In the genomic region with DNA sequence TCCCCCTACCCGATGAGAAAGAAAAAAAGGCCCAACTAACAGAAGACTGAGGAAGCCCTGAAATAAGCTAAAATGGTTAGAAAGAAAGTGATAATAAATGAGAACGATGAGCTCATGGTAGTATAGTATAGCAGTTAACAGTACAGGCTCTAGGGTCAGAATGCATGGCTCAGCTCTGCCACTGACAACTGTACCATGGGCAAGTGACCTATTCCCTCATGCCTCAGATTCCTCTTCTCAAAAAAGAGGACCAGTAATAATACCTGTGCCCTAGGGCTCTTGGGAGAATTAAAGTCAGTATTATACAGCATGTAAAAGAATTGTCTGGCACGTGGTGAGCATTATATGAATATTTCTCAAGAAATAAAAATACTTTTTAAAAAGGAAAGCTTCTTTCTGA, we compare ENCODE assay signal across 2 cellular contexts.
TF ChIP-seq lines count a peak whose summit lies in the region.

No MANE protein-coding gene starts in this region.

TF ChIP-seq in WTC11, 78 proteins besides CTCF, POLR2A, EP300 and RAD21 (continued from another document and continues in another):
- TF ChIP-seq, protein P1, sequence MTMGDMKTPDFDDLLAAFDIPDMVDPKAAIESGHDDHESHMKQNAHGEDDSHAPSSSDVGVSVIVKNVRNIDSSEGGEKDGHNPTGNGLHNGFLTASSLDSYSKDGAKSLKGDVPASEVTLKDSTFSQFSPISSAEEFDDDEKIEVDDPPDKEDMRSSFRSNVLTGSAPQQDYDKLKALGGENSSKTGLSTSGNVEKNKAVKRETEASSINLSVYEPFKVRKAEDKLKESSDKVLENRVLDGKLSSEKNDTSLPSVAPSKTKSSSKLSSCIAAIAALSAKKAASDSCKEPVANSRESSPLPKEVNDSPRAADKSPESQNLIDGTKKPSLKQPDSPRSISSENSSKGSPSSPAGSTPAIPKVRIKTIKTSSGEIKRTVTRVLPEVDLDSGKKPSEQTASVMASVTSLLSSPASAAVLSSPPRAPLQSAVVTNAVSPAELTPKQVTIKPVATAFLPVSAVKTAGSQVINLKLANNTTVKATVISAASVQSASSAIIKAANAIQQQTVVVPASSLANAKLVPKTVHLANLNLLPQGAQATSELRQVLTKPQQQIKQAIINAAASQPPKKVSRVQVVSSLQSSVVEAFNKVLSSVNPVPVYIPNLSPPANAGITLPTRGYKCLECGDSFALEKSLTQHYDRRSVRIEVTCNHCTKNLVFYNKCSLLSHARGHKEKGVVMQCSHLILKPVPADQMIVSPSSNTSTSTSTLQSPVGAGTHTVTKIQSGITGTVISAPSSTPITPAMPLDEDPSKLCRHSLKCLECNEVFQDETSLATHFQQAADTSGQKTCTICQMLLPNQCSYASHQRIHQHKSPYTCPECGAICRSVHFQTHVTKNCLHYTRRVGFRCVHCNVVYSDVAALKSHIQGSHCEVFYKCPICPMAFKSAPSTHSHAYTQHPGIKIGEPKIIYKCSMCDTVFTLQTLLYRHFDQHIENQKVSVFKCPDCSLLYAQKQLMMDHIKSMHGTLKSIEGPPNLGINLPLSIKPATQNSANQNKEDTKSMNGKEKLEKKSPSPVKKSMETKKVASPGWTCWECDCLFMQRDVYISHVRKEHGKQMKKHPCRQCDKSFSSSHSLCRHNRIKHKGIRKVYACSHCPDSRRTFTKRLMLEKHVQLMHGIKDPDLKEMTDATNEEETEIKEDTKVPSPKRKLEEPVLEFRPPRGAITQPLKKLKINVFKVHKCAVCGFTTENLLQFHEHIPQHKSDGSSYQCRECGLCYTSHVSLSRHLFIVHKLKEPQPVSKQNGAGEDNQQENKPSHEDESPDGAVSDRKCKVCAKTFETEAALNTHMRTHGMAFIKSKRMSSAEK (CRISPR knock-in tag; IDR thresholded peaks at IDR 0.05; ENCODE audit: borderline replicate concordance) = no peak
- no peak for TF ChIP-seq CREB1 (CRISPR knock-in tag; IDR thresholded peaks at IDR 0.05)
- TF ChIP-seq, protein P2, sequence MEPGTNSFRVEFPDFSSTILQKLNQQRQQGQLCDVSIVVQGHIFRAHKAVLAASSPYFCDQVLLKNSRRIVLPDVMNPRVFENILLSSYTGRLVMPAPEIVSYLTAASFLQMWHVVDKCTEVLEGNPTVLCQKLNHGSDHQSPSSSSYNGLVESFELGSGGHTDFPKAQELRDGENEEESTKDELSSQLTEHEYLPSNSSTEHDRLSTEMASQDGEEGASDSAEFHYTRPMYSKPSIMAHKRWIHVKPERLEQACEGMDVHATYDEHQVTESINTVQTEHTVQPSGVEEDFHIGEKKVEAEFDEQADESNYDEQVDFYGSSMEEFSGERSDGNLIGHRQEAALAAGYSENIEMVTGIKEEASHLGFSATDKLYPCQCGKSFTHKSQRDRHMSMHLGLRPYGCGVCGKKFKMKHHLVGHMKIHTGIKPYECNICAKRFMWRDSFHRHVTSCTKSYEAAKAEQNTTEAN (CRISPR knock-in tag; IDR thresholded peaks at IDR 0.05) = no peak
- TF ChIP-seq, protein P3, sequence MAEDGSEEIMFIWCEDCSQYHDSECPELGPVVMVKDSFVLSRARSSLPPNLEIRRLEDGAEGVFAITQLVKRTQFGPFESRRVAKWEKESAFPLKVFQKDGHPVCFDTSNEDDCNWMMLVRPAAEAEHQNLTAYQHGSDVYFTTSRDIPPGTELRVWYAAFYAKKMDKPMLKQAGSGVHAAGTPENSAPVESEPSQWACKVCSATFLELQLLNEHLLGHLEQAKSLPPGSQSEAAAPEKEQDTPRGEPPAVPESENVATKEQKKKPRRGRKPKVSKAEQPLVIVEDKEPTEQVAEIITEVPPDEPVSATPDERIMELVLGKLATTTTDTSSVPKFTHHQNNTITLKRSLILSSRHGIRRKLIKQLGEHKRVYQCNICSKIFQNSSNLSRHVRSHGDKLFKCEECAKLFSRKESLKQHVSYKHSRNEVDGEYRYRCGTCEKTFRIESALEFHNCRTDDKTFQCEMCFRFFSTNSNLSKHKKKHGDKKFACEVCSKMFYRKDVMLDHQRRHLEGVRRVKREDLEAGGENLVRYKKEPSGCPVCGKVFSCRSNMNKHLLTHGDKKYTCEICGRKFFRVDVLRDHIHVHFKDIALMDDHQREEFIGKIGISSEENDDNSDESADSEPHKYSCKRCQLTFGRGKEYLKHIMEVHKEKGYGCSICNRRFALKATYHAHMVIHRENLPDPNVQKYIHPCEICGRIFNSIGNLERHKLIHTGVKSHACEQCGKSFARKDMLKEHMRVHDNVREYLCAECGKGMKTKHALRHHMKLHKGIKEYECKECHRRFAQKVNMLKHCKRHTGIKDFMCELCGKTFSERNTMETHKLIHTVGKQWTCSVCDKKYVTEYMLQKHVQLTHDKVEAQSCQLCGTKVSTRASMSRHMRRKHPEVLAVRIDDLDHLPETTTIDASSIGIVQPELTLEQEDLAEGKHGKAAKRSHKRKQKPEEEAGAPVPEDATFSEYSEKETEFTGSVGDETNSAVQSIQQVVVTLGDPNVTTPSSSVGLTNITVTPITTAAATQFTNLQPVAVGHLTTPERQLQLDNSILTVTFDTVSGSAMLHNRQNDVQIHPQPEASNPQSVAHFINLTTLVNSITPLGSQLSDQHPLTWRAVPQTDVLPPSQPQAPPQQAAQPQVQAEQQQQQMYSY (CRISPR knock-in tag; IDR thresholded peaks at IDR 0.05) = no peak
- TF ChIP-seq, protein P4, sequence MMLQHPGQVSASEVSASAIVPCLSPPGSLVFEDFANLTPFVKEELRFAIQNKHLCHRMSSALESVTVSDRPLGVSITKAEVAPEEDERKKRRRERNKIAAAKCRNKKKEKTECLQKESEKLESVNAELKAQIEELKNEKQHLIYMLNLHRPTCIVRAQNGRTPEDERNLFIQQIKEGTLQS (CRISPR knock-in tag; conservative IDR thresholded peaks at IDR 0.05) = no peak
- TF ChIP-seq, protein P5, sequence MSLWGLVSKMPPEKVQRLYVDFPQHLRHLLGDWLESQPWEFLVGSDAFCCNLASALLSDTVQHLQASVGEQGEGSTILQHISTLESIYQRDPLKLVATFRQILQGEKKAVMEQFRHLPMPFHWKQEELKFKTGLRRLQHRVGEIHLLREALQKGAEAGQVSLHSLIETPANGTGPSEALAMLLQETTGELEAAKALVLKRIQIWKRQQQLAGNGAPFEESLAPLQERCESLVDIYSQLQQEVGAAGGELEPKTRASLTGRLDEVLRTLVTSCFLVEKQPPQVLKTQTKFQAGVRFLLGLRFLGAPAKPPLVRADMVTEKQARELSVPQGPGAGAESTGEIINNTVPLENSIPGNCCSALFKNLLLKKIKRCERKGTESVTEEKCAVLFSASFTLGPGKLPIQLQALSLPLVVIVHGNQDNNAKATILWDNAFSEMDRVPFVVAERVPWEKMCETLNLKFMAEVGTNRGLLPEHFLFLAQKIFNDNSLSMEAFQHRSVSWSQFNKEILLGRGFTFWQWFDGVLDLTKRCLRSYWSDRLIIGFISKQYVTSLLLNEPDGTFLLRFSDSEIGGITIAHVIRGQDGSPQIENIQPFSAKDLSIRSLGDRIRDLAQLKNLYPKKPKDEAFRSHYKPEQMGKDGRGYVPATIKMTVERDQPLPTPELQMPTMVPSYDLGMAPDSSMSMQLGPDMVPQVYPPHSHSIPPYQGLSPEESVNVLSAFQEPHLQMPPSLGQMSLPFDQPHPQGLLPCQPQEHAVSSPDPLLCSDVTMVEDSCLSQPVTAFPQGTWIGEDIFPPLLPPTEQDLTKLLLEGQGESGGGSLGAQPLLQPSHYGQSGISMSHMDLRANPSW (CRISPR knock-in tag; conservative IDR thresholded peaks at IDR 0.05; ENCODE audit: low read depth) = no peak

TF ChIP-seq in SK-N-SH, 30 proteins besides CTCF, POLR2A, EP300 and RAD21 (continued from another document):
- TF ChIP-seq, protein P6, sequence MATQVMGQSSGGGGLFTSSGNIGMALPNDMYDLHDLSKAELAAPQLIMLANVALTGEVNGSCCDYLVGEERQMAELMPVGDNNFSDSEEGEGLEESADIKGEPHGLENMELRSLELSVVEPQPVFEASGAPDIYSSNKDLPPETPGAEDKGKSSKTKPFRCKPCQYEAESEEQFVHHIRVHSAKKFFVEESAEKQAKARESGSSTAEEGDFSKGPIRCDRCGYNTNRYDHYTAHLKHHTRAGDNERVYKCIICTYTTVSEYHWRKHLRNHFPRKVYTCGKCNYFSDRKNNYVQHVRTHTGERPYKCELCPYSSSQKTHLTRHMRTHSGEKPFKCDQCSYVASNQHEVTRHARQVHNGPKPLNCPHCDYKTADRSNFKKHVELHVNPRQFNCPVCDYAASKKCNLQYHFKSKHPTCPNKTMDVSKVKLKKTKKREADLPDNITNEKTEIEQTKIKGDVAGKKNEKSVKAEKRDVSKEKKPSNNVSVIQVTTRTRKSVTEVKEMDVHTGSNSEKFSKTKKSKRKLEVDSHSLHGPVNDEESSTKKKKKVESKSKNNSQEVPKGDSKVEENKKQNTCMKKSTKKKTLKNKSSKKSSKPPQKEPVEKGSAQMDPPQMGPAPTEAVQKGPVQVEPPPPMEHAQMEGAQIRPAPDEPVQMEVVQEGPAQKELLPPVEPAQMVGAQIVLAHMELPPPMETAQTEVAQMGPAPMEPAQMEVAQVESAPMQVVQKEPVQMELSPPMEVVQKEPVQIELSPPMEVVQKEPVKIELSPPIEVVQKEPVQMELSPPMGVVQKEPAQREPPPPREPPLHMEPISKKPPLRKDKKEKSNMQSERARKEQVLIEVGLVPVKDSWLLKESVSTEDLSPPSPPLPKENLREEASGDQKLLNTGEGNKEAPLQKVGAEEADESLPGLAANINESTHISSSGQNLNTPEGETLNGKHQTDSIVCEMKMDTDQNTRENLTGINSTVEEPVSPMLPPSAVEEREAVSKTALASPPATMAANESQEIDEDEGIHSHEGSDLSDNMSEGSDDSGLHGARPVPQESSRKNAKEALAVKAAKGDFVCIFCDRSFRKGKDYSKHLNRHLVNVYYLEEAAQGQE (IDR thresholded peaks at IDR 0.05; ENCODE audit: low read depth, low read length) = no peak
- TF ChIP-seq POLR2AphosphoS5 (IDR thresholded peaks at IDR 0.05; ENCODE audit: low read depth, low read length) (no peak), FOSL2 (IDR thresholded peaks at IDR 0.05; ENCODE audit: borderline replicate concordance, low read depth) (no peak), YY1 (IDR thresholded peaks at IDR 0.05; ENCODE audit: low read depth) (no peak)
- TF ChIP-seq, protein P7, sequence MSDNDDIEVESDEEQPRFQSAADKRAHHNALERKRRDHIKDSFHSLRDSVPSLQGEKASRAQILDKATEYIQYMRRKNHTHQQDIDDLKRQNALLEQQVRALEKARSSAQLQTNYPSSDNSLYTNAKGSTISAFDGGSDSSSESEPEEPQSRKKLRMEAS (IDR thresholded peaks at IDR 0.05; ENCODE audit: low read depth) = no peak
- TF ChIP-seq, protein P8, sequence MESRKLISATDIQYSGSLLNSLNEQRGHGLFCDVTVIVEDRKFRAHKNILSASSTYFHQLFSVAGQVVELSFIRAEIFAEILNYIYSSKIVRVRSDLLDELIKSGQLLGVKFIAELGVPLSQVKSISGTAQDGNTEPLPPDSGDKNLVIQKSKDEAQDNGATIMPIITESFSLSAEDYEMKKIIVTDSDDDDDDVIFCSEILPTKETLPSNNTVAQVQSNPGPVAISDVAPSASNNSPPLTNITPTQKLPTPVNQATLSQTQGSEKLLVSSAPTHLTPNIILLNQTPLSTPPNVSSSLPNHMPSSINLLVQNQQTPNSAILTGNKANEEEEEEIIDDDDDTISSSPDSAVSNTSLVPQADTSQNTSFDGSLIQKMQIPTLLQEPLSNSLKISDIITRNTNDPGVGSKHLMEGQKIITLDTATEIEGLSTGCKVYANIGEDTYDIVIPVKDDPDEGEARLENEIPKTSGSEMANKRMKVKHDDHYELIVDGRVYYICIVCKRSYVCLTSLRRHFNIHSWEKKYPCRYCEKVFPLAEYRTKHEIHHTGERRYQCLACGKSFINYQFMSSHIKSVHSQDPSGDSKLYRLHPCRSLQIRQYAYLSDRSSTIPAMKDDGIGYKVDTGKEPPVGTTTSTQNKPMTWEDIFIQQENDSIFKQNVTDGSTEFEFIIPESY (IDR thresholded peaks at IDR 0.05; ENCODE audit: borderline replicate concordance, low read depth) = no peak
